Comparison of ENCODE assay signal across 14 cellular contexts in genomic region chr2:100870652-100871531, GRCh38. TPM values are rescaled to one million over a fixed set of nuclear protein-coding genes. Genes with fewer than 3 reads are reported as not detected.
DNase-seq lines count a peak whose midpoint lies in the region; ATAC-seq and TF ChIP-seq lines count a peak whose summit lies in the region.
"Had no signal": no experiment of that assay in that cellular context is flagged by ENCODE, and none has a peak within 500 bp of the region (broad histone marks: within the 10 kb centered on the region; RNA-seq: fewer than 3 reads in every experiment).

No MANE protein-coding gene starts in this region.

- H3K27ac Mint-ChIP-seq in activated T-helper 17 cell treated with anti-CD3 and anti-CD28 coated beads, Interleukin-2, amount 50 U/mL, for 72 hours: no peak overlapping the region
- H3K27ac Mint-ChIP-seq: activated naive CD8-positive, alpha-beta T cell; mesothelial cell of epicardium had no signal

- H3K27ac ChIP-seq in 22Rv1 (no peak overlapping the region), GM23248 (no peak overlapping the region), RWPE2 (ENCODE audit: poor library complexity, severe bottlenecking) (no peak overlapping the region)
- H3K27ac ChIP-seq: BLaER1, tibial nerve had no signal

- peaks cover 7% of the 10 kb centered on the region for H3K9me3 Mint-ChIP-seq in activated T-helper 17 cell treated with anti-CD3 and anti-CD28 coated beads, Interleukin-2, amount 50 U/mL, for 72 hours

- no peaks in the 10 kb centered on the region for H4K20me1 ChIP-seq in GM23248 (ENCODE audit: insufficient read depth)
- H4K20me1 ChIP-seq: BLaER1 had no signal

- DNase-seq in GM23248: peak; percentile 21
- no peak for DNase-seq in RWPE2 (ENCODE audit: low spot score)
- no peak for DNase-seq in foreskin fibroblast
- no peak for DNase-seq in COLO829 (ENCODE audit: low spot score)
- no peak for DNase-seq in stimulated activated CD4-positive, alpha-beta T cell treated with anti-CD3 and anti-CD28 coated beads, Interleukin-4, amount 100 ng/mL, for 24 hours
- DNase-seq: NCI-H1417 treated with DMSO at 0.1 percent for 48 hours, retina had no signal

- no peak overlapping the region for H3K4me2 ChIP-seq in GM23248 (ENCODE audit: unreplicated experiment)
- H3K4me2 ChIP-seq: BLaER1 had no signal

- no peak overlapping the region for H3K4me3 Mint-ChIP-seq in activated T-helper 17 cell treated with anti-CD3 and anti-CD28 coated beads, Interleukin-2, amount 50 U/mL, for 72 hours
- H3K4me3 Mint-ChIP-seq: activated naive CD8-positive, alpha-beta T cell; mesothelial cell of epicardium had no signal

- no peaks in the 10 kb centered on the region for H3K36me3 Mint-ChIP-seq in activated T-helper 17 cell treated with anti-CD3 and anti-CD28 coated beads, Interleukin-2, amount 50 U/mL, for 72 hours (ENCODE audit: low read depth)

- H3K36me3 ChIP-seq in GM23248 (ENCODE audit: low read depth): no peaks in the 10 kb centered on the region
- peaks cover 4% of the 10 kb centered on the region for H3K36me3 ChIP-seq in RWPE2 (ENCODE audit: low read depth)
- H3K36me3 ChIP-seq: BLaER1, tibial nerve had no signal

- H3F3A ChIP-seq in GM23248 (ENCODE audit: insufficient read depth): peaks cover 14% of the 10 kb centered on the region; the same call in 1 of the 2 replicates

- WGBS in GM23248 (ENCODE audit: low coverage in 1 of 2, low lambda C conversion rate in 2 of 2, missing lambda C conversion rate in 2 of 2), 2 experiments: 80 to 84% methylated on average over 6 of the region's 6 CpGs

- no peak overlapping the region for H3K4me3 ChIP-seq in GM23248
- no peak overlapping the region for H3K4me3 ChIP-seq in RWPE2 (ENCODE audit: severe bottlenecking)
- no peak overlapping the region for H3K4me3 ChIP-seq in foreskin fibroblast (ENCODE audit: low read depth in 1 of 2, low read length in 2 of 2)
- H3K4me3 ChIP-seq: BLaER1, tibial nerve had no signal

- TF ChIP-seq CTCF in 22Rv1 (IDR thresholded peaks at IDR 0.05): peak; percentile 55
- peak; percentile 40 for TF ChIP-seq CTCF in RWPE2 (IDR thresholded peaks at IDR 0.05; ENCODE audit: poor library complexity, severe bottlenecking)
- peak; percentile 17 for TF ChIP-seq CTCF in foreskin fibroblast (IDR thresholded peaks at IDR 0.05; ENCODE audit: low read depth, low read length)

- H3K9me3 ChIP-seq in GM23248 (ENCODE audit: low read depth) (no peaks in the 10 kb centered on the region), RWPE2 (ENCODE audit: severe bottlenecking) (peaks cover 13% of the 10 kb centered on the region)

- no peaks in the 10 kb centered on the region for H3K27me3 Mint-ChIP-seq in activated T-helper 17 cell treated with anti-CD3 and anti-CD28 coated beads, Interleukin-2, amount 50 U/mL, for 72 hours
- H3K27me3 Mint-ChIP-seq: activated naive CD8-positive, alpha-beta T cell had no signal

- ATAC-seq in RWPE2 (ENCODE audit: low read depth): no peak
- no peak for ATAC-seq in activated T-helper 17 cell treated with anti-CD3 and anti-CD28 coated beads, Interleukin-2, amount 50 U/mL, for 72 hours (replicated peaks)
- no peak for ATAC-seq in HG03469 (IDR thresholded peaks at IDR 0.05; ENCODE audit: unreplicated experiment)

- no peaks in the 10 kb centered on the region for H3K9me2 ChIP-seq in GM23248 (ENCODE audit: insufficient read depth)

- no peak overlapping the region for H3K9ac ChIP-seq in GM23248
- H3K9ac ChIP-seq: BLaER1 had no signal

- no peaks in the 10 kb centered on the region for H3K79me2 ChIP-seq in GM23248 (ENCODE audit: insufficient read depth)

- H2AFZ ChIP-seq in GM23248: no peak overlapping the region

- H3K27me3 ChIP-seq in GM23248 (replicated peaks; ENCODE audit: insufficient read depth) (no peaks in the 10 kb centered on the region), RWPE2 (ENCODE audit: insufficient read depth, poor library complexity, severe bottlenecking) (no peaks in the 10 kb centered on the region)
- H3K27me3 ChIP-seq: BLaER1, tibial nerve had no signal

- H3K4me1 Mint-ChIP-seq in activated T-helper 17 cell treated with anti-CD3 and anti-CD28 coated beads, Interleukin-2, amount 50 U/mL, for 72 hours: peaks cover 5% of the 10 kb centered on the region

- in situ Hi-C loops in GM23248 (cut with MboI): no loop called here

- H3K4me1 ChIP-seq in GM23248 (ENCODE audit: insufficient read depth): peaks cover 8% of the 10 kb centered on the region
- peaks cover 3% of the 10 kb centered on the region for H3K4me1 ChIP-seq in RWPE2 (ENCODE audit: insufficient read depth, poor library complexity, severe bottlenecking)
- H3K4me1 ChIP-seq: BLaER1, tibial nerve had no signal

RNA-seq across cellular contexts. Expression of gene NPAS2, which starts 51.0 kb away (rescaled TPM):
- 10.8 and 13.7 TPM in 2 replicates for total RNA-seq in GM23248 (2014; rRNA removed; shearing (Covaris generic))
- 3.8 and 4.5 TPM in 2 replicates for polyA plus RNA-seq in GM23248 (2016; fragmentation: Nextera tagmentation; extraction: Ambion mirVana)
- 10 to 100 TPM in 1 of 2 donors, 1 to 10 TPM in 1; 3.9 to 11.4 TPM for total RNA-seq in activated T-helper 17 cell treated with anti-CD3 and anti-CD28 coated beads, Interleukin-2, amount 50 U/mL, for 72 hours
